Comparison of ENCODE assay signal across 11 cellular contexts in the genomic region with DNA sequence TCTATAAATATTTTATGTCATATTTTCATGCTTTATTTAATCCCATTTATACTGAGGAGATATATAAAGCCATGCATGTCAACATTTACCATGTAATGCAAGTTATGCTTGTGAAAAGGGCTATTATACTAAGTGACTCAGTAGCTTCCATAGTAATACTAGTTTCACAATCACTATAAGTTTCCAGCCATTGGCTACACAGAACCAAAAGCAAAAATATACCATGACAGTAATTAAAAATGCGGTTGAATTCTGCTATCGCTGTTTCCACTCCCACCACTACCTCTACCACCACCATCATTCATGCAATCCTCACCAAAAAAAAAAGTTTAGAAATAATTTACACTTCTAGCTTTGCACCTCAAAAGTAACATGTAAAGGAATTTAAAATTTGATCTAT.
A peak's percentile ranks its signal among the peaks of the same experiment; 100 is the strongest.
DNase-seq lines count a peak whose midpoint lies in the region; ATAC-seq, FAIRE-seq and TF ChIP-seq lines count a peak whose summit lies in the region.
"Had no signal": no experiment of that assay in that cellular context is flagged by ENCODE, and none has a peak within 500 bp of the region (broad histone marks: within the 10 kb centered on the region; RNA-seq: fewer than 3 reads in every experiment).

No MANE protein-coding gene starts in this region.

- H3K27ac ChIP-seq in A549 (no peak overlapping the region; a peak in 1 of 6 replicates), body of pancreas (no peak overlapping the region)
- H3K27ac ChIP-seq: RWPE1 had no signal

- intact Hi-C loops in body of pancreas (cut with DNase I): no loop called here

- H3K36me3 ChIP-seq in adipocyte (ENCODE audit: control insufficient read depth, insufficient read depth, low read length, severe bottlenecking) (no peaks in the 10 kb centered on the region), body of pancreas (replicated peaks in 1 of 2; ENCODE audit: insufficient read depth in 1 of 2, low read depth in 2 of 2) (no peaks in the 10 kb centered on the region)

- TF ChIP-seq CTCF in A549 (IDR thresholded peaks at IDR 0.05) (no peak), body of pancreas (IDR thresholded peaks at IDR 0.05) (no peak)

- H3K9ac ChIP-seq in adipocyte (ENCODE audit: low read length): no peak overlapping the region

- ATAC-seq in A549 (no peak), GM18517 (IDR thresholded peaks at IDR 0.05; ENCODE audit: unreplicated experiment) (peak; percentile 39), HG03442 (IDR thresholded peaks at IDR 0.05; ENCODE audit: unreplicated experiment) (peak; percentile 38), body of pancreas (no peak), GM21360 (IDR thresholded peaks at IDR 0.05; ENCODE audit: unreplicated experiment) (no peak)

- H3K4me1 ChIP-seq in A549 (peaks cover 87% of the 10 kb centered on the region), adipocyte (ENCODE audit: control insufficient read depth, insufficient read depth, low read length) (peaks cover 16% of the 10 kb centered on the region), body of pancreas (peaks cover 24% of the 10 kb centered on the region)

- TF ChIP-seq POLR2A in A549 (IDR thresholded peaks at IDR 0.05; ENCODE audit: low read length): no peak
- TF ChIP-seq POLR2A in body of pancreas (IDR thresholded peaks at IDR 0.05): no peak

- 88% methylated on average over 2 of the region's 2 CpGs for WGBS in A549 (ENCODE audit: missing lambda C conversion rate)
- WGBS in body of pancreas, 2 donors: 92 to 95% methylated on average over 2 of the region's 2 CpGs

- H3K4me3 ChIP-seq in A549 (no peak overlapping the region), adipocyte (ENCODE audit: low read length) (no peak overlapping the region), body of pancreas (no peak overlapping the region)

- no peak for FAIRE-seq in A549 (lab: Jason Lieb, UNC)

- DNase-seq in A549 (ENCODE audit: low read depth in 1 of 2, low spot score in 1 of 2) (no peak), adipocyte (ENCODE audit: low read depth) (peak; percentile 19), body of pancreas (no peak), AG08396 (ENCODE audit: low spot score) (no peak), globus pallidus (ENCODE audit: low spot score) (no peak)
- DNase-seq: DMS79 treated with DMSO at 0.1 percent for 48 hours, NCI-H1048 had no signal

- no peaks in the 10 kb centered on the region for H3K9me3 ChIP-seq in A549
- H3K9me3 ChIP-seq in adipocyte (ENCODE audit: control insufficient read depth, low read length): no peaks in the 10 kb centered on the region
- no peaks in the 10 kb centered on the region for H3K9me3 ChIP-seq in body of pancreas

- TF ChIP-seq RAD21 in A549 (conservative IDR thresholded peaks at IDR 0.05 in 1 of 2, IDR thresholded peaks at IDR 0.05 in 1 of 2): no peak

- POLR2A ChIA-PET in A549 (lab: Yijun Ruan, JAX): no interaction called here

- H3K4me2 ChIP-seq in A549: peak overlapping the region; percentile 35; the same call in 2 of the 3 replicates

- CTCF ChIA-PET in A549 (lab: Yijun Ruan, JAX): interaction anchor here (1.2 kb wide), 1 partner anchor 62 kb away, joined by 3 read pairs; no protein-coding TSS in a partner anchor

- H3K27me3 ChIP-seq in adipocyte (replicated peaks; ENCODE audit: control insufficient read depth, insufficient read depth, low read length): no peaks in the 10 kb centered on the region
- H3K27me3 ChIP-seq in body of pancreas: no peaks in the 10 kb centered on the region

- TF ChIP-seq EP300 in A549 (IDR thresholded peaks at IDR 0.05): no peak

TF ChIP-seq in A549, 52 proteins besides CTCF, POLR2A, EP300 and RAD21:
- TF ChIP-seq CHD4 (IDR thresholded peaks at IDR 0.05; ENCODE audit: borderline replicate concordance): no peak
- TF ChIP-seq KDM5A (IDR thresholded peaks at IDR 0.05): no peak
- no peak for TF ChIP-seq MAFK (IDR thresholded peaks at IDR 0.05; ENCODE audit: partially characterized antibody)
- TF ChIP-seq, protein P1, sequence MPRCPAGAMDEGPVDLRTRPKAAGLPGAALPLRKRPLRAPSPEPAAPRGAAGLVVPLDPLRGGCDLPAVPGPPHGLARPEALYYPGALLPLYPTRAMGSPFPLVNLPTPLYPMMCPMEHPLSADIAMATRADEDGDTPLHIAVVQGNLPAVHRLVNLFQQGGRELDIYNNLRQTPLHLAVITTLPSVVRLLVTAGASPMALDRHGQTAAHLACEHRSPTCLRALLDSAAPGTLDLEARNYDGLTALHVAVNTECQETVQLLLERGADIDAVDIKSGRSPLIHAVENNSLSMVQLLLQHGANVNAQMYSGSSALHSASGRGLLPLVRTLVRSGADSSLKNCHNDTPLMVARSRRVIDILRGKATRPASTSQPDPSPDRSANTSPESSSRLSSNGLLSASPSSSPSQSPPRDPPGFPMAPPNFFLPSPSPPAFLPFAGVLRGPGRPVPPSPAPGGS (IDR thresholded peaks at IDR 0.05): no peak
- no peak for TF ChIP-seq TP53 (CRISPR knock-in tag; IDR thresholded peaks at IDR 0.05)
- no peak for TF ChIP-seq HOXB13 (CRISPR knock-in tag; IDR thresholded peaks at IDR 0.05; ENCODE audit: low read depth)

Comparison
In these comparisons a context has a peak if more than half of its experiments do, and no peak if none do; other contexts are left out.
1. ATAC-seq: peak in GM18517 (single experiment) and HG03442 (single experiment); none in A549 (0 of 2), body of pancreas (single experiment) and GM21360 (single experiment).